In genomic region chr7:130995252-130996081, GRCh38 we compare ENCODE assay signal across 1 cellular context.
TF ChIP-seq lines count a peak whose summit lies in the region.

No MANE protein-coding gene starts in this region.

TF ChIP-seq in HepG2, 621 proteins besides CTCF, POLR2A, EP300 and RAD21 (continued from another document):
- no peak for TF ChIP-seq ZNF770 (CRISPR knock-in tag; IDR thresholded peaks at IDR 0.05)
- TF ChIP-seq TBX3 (IDR thresholded peaks at IDR 0.05; ENCODE audit: borderline replicate concordance): no peak
- no peak for TF ChIP-seq ZNF329 (CRISPR knock-in tag; IDR thresholded peaks at IDR 0.05; ENCODE audit: low read depth)
- no peak for TF ChIP-seq GMEB2 (CRISPR knock-in tag; IDR thresholded peaks at IDR 0.05; ENCODE audit: low read depth)
- no peak for TF ChIP-seq ZGPAT (CRISPR knock-in tag; IDR thresholded peaks at IDR 0.05)
- no peak for TF ChIP-seq KDM5B (CRISPR knock-in tag; IDR thresholded peaks at IDR 0.05; ENCODE audit: borderline replicate concordance)
- TF ChIP-seq RNF219 (CRISPR knock-in tag; IDR thresholded peaks at IDR 0.05): no peak
- TF ChIP-seq NFIC (IDR thresholded peaks at IDR 0.05; ENCODE audit: low read length): no peak
- TF ChIP-seq MBNL3 (CRISPR knock-in tag; conservative IDR thresholded peaks at IDR 0.05): no peak
- no peak for TF ChIP-seq RAD51 (IDR thresholded peaks at IDR 0.05; ENCODE audit: borderline replicate concordance)
- TF ChIP-seq ZSCAN29 (CRISPR knock-in tag; conservative IDR thresholded peaks at IDR 0.05): no peak
- no peak for TF ChIP-seq AHR (CRISPR knock-in tag; IDR thresholded peaks at IDR 0.05)
- no peak for TF ChIP-seq ZMYM4 (CRISPR knock-in tag; IDR thresholded peaks at IDR 0.05)
- no peak for TF ChIP-seq ZNF784 (CRISPR knock-in tag; IDR thresholded peaks at IDR 0.05; ENCODE audit: borderline replicate concordance)
